25 cellular contexts compared by ENCODE assay signal in the genomic region with DNA sequence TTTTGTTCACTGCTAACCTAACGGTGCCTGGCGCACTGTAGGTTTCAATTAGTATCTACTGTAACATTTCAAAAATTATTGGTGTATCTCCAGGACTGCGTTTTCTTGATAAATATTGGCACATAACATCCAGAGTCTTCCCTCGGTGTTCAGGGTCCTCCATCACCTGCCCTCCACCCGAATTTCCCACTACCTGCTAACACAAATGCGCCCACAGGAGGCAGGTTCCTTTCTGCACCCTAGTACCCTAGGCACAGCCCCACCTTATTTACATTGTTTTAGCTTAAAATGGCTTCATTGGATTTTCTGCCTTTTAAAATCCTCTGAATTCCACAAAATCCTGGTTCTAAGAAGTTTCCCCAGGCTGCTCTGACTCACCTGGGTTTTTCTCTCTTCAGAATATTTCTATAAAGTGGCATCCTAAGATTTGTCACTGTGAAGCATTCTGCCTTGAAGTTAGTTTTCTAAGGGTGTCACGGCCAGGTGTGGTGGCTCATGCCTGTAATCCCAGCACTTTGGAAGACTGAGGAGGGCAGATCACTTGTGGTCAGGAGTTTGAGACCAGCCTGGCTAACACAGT. TPM values are rescaled to one million over a fixed set of nuclear protein-coding genes. Genes with fewer than 3 reads are reported as not detected.
DNase-seq lines count a peak whose midpoint lies in the region; TF ChIP-seq lines count a peak whose summit lies in the region.
"Had no signal": no experiment of that assay in that cellular context is flagged by ENCODE, and none has a peak within 500 bp of the region (broad histone marks: within the 10 kb centered on the region; RNA-seq: fewer than 3 reads in every experiment).

No MANE protein-coding gene starts in this region.

- BruUV-seq in PC-9 (replicated peaks; lab: Mats Ljungman, UMichigan), result no TSS peak

- DNase-seq in activated naive CD4-positive, alpha-beta T cell treated with anti-CD3 and anti-CD28 coated beads for 36 hours, result no peak
- peak; percentile 35 for DNase-seq in islet precursor cell
- DNase-seq in trophoblast cell, result peak; percentile 60 to 85
- DNase-seq in uterus, result no peak
- DNase-seq in PC-9, result no peak
- DNase-seq in activated CD4-positive, alpha-beta T cell treated with anti-CD3 and anti-CD28 coated beads, Interleukin-2, amount 50 U/mL, for 48 hours, result no peak
- DNase-seq: 8988T; ACHN; AML-193; BE2C; Caco-2; CD4-positive, alpha-beta memory T cell; DMS153; DND-41; EL; GDM1; GM23248; H7; HCEC 1CT had no signal

- peaks cover 100% of the 10 kb centered on the region for H3K4me1 ChIP-seq in DOHH2 (ENCODE audit: control insufficient read depth, low read length)
- peaks cover 0 to 5% of the 10 kb centered on the region in 2 experiments for H3K4me1 ChIP-seq in trophoblast cell (ENCODE audit: control insufficient read depth in 1 of 2, insufficient read depth in 2 of 2, low read length in 2 of 2)
- no peaks in the 10 kb centered on the region for H3K4me1 ChIP-seq in uterus
- H3K4me1 ChIP-seq in PC-9 (replicated peaks; ENCODE audit: insufficient read depth), result no peaks in the 10 kb centered on the region
- H3K4me1 ChIP-seq: BE2C, Caco-2 had no signal

- peaks cover 29% of the 10 kb centered on the region for H3K36me3 ChIP-seq in DOHH2 (ENCODE audit: control insufficient read depth, low read length)
- no peaks in the 10 kb centered on the region for H3K36me3 ChIP-seq in trophoblast cell (ENCODE audit: control insufficient read depth in 1 of 2, insufficient read depth in 2 of 2, low read length in 2 of 2)
- no peaks in the 10 kb centered on the region for H3K36me3 ChIP-seq in uterus
- H3K36me3 ChIP-seq in PC-9 (ENCODE audit: low read depth), result no peaks in the 10 kb centered on the region
- H3K36me3 ChIP-seq: BE2C had no signal

- TF ChIP-seq CTCF in DOHH2 (IDR thresholded peaks at IDR 0.05; ENCODE audit: low read depth, low read length, poor library complexity, severe bottlenecking) (no peak), uterus (IDR thresholded peaks at IDR 0.05) (no peak), PC-9 (conservative IDR thresholded peaks at IDR 0.05) (no peak)

- H3K14ac ChIP-seq in trophoblast cell (ENCODE audit: low read length), result no peak overlapping the region

- POLR2A ChIA-PET in PC-9 (lab: Charles Lee; ENCODE audit: unreplicated experiment), result no interaction called here

- H2AFZ ChIP-seq in trophoblast cell (ENCODE audit: insufficient read depth, low read length, poor library complexity) (no peak overlapping the region), PC-9 (no peak overlapping the region)
- H2AFZ ChIP-seq: GM23248 had no signal

- H4K20me1 ChIP-seq in DOHH2 (ENCODE audit: control insufficient read depth, insufficient read depth, low read depth, low read length), result no peaks in the 10 kb centered on the region
- H4K20me1 ChIP-seq in PC-9 (ENCODE audit: insufficient read depth), result no peaks in the 10 kb centered on the region

- H3K79me2 ChIP-seq in DOHH2 (ENCODE audit: control insufficient read depth, low read length), result peaks cover 46% of the 10 kb centered on the region
- H3K79me2 ChIP-seq in trophoblast cell (ENCODE audit: control insufficient read depth, insufficient read depth, low read length, poor library complexity), result no peaks in the 10 kb centered on the region
- H3K79me2 ChIP-seq in PC-9 (ENCODE audit: low read depth), result no peaks in the 10 kb centered on the region

- H3K4ac ChIP-seq in trophoblast cell (ENCODE audit: low read depth, low read length), result no peak overlapping the region

- H3K27ac Mint-ChIP-seq in activated naive CD4-positive, alpha-beta T cell treated with anti-CD3 and anti-CD28 coated beads, Interleukin-2, amount 50 U/mL, for 24 hours, result peak overlapping the region; percentile 46
- H3K27ac Mint-ChIP-seq in activated naive CD4-positive, alpha-beta T cell treated with anti-CD3 and anti-CD28 coated beads for 36 hours, result no peak overlapping the region
- H3K27ac Mint-ChIP-seq: CD4-positive, alpha-beta memory T cell had no signal

- H3K9ac ChIP-seq in trophoblast cell (ENCODE audit: low read length), result no peak overlapping the region
- H3K9ac ChIP-seq: BLaER1 treated with 17β-estradiol and CSF1 and Interleukin-3, amounts not matched to agents 10 nM and 100 nM; GM23248 had no signal

- no peaks in the 10 kb centered on the region for H3K9me2 ChIP-seq in DOHH2 (replicated peaks; ENCODE audit: control insufficient read depth, low read length)
- no peaks in the 10 kb centered on the region for H3K9me2 ChIP-seq in PC-9 (ENCODE audit: insufficient read depth)

- H4K91ac ChIP-seq in trophoblast cell (ENCODE audit: low read depth, low read length), result no peak overlapping the region

- H3F3A ChIP-seq in DOHH2 (ENCODE audit: control insufficient read depth, insufficient read depth) (peaks cover 23% of the 10 kb centered on the region), PC-9 (ENCODE audit: insufficient read depth, low read depth) (no peaks in the 10 kb centered on the region)

- H2AK5ac ChIP-seq in trophoblast cell (ENCODE audit: low read length), result no peak overlapping the region

- no peak for TF ChIP-seq POLR2A in uterus (IDR thresholded peaks at IDR 0.05)

- no peaks in the 10 kb centered on the region for H3K9me3 Mint-ChIP-seq in activated naive CD4-positive, alpha-beta T cell treated with anti-CD3 and anti-CD28 coated beads, Interleukin-2, amount 50 U/mL, for 24 hours
- H3K9me3 Mint-ChIP-seq in activated naive CD4-positive, alpha-beta T cell treated with anti-CD3 and anti-CD28 coated beads for 36 hours, result no peaks in the 10 kb centered on the region
- H3K9me3 Mint-ChIP-seq: CD4-positive, alpha-beta memory T cell had no signal

- H3K79me1 ChIP-seq in trophoblast cell (ENCODE audit: low read length), result no peaks in the 10 kb centered on the region

- no peak overlapping the region for H2BK5ac ChIP-seq in trophoblast cell (ENCODE audit: low read depth, low read length, poor library complexity)

- H3K27ac ChIP-seq in DOHH2 (ENCODE audit: low read depth, low read length) (peak overlapping the region; percentile 39; the same call in 1 of the 2 replicates), trophoblast cell (ENCODE audit: low read depth, low read length) (no peak overlapping the region), uterus (no peak overlapping the region), PC-9 (no peak overlapping the region)
- H3K27ac ChIP-seq: A549; BLaER1 treated with 17β-estradiol and CSF1 and Interleukin-3, amounts not matched to agents 10 nM and 100 nM; GM23248 had no signal

- H2BK12ac ChIP-seq in trophoblast cell (ENCODE audit: low read length), result no peak overlapping the region

- no peak overlapping the region for H3K4me3 ChIP-seq in DOHH2 (ENCODE audit: low read length)
- no peak overlapping the region for H3K4me3 ChIP-seq in trophoblast cell (ENCODE audit: low read depth, low read length)
- H3K4me3 ChIP-seq in uterus, result no peak overlapping the region
- H3K4me3 ChIP-seq in PC-9, result no peak overlapping the region
- H3K4me3 ChIP-seq: A549; BLaER1 treated with 17β-estradiol and CSF1 and Interleukin-3, amounts not matched to agents 10 nM and 100 nM; GM12878; GM23248 had no signal

- CTCF ChIA-PET in activated naive CD4-positive, alpha-beta T cell treated with anti-CD3 and anti-CD28 coated beads for 36 hours (lab: Charles Lee), result no interaction called here
- CTCF ChIA-PET in PC-9 (lab: Charles Lee), result no interaction called here

- H2BK120ac ChIP-seq in trophoblast cell (ENCODE audit: insufficient read depth, low read length, poor library complexity), result no peak overlapping the region

- H3K27me3 ChIP-seq in DOHH2 (ENCODE audit: control insufficient read depth, low read length) (no peaks in the 10 kb centered on the region), trophoblast cell (ENCODE audit: insufficient read depth, low read length) (no peaks in the 10 kb centered on the region), uterus (no peaks in the 10 kb centered on the region), PC-9 (ENCODE audit: insufficient read depth, low read depth) (no peaks in the 10 kb centered on the region)
- H3K27me3 ChIP-seq: BLaER1 treated with 17β-estradiol and CSF1 and Interleukin-3, amounts not matched to agents 10 nM and 100 nM had no signal

- no peaks in the 10 kb centered on the region for H3K9me3 ChIP-seq in DOHH2 (ENCODE audit: control insufficient read depth, insufficient read depth, low read length)
- no peaks in the 10 kb centered on the region for H3K9me3 ChIP-seq in trophoblast cell (ENCODE audit: insufficient read depth, low read depth, low read length)
- no peaks in the 10 kb centered on the region for H3K9me3 ChIP-seq in uterus
- no peaks in the 10 kb centered on the region for H3K9me3 ChIP-seq in PC-9 (ENCODE audit: insufficient read depth, low read depth)
- H3K9me3 ChIP-seq: A549, BE2C, Caco-2 had no signal

- no peak overlapping the region for H3K4me3 Mint-ChIP-seq in activated naive CD4-positive, alpha-beta T cell treated with anti-CD3 and anti-CD28 coated beads, Interleukin-2, amount 50 U/mL, for 24 hours
- no peak overlapping the region for H3K4me3 Mint-ChIP-seq in activated naive CD4-positive, alpha-beta T cell treated with anti-CD3 and anti-CD28 coated beads for 36 hours
- H3K4me3 Mint-ChIP-seq: CD14-positive monocyte; CD4-positive, alpha-beta memory T cell had no signal

- peaks cover 13% of the 10 kb centered on the region for H3K36me3 Mint-ChIP-seq in activated naive CD4-positive, alpha-beta T cell treated with anti-CD3 and anti-CD28 coated beads, Interleukin-2, amount 50 U/mL, for 24 hours
- H3K36me3 Mint-ChIP-seq in activated naive CD4-positive, alpha-beta T cell treated with anti-CD3 and anti-CD28 coated beads for 36 hours (ENCODE audit: low read depth), result peaks cover 29% of the 10 kb centered on the region
- H3K36me3 Mint-ChIP-seq: CD4-positive, alpha-beta memory T cell had no signal

- H3K4me2 ChIP-seq in DOHH2 (ENCODE audit: low read length) (no peak overlapping the region), trophoblast cell (ENCODE audit: low read length) (no peak overlapping the region), PC-9 (no peak overlapping the region)
- H3K4me2 ChIP-seq: A549 had no signal

- intact Hi-C loops in activated naive CD4-positive, alpha-beta T cell treated with anti-CD3 and anti-CD28 coated beads for 36 hours (cut with micrococcal nuclease), result no loop called here
- intact Hi-C loops in uterus (cut with DNase I; ENCODE audit: low total_unique reads), result no loop called here
- intact Hi-C loops in PC-9 (cut with micrococcal nuclease; ENCODE audit: unreplicated experiment), result no loop called here

- no CpG with 5 or more reads among the region's 7 CpGs for WGBS in trophoblast cell (ENCODE audit: extremely low coverage, insufficient coverage, insufficient read length)

- no peak overlapping the region for H4K12ac ChIP-seq in trophoblast cell (ENCODE audit: low read depth, low read length)

- H3K4me1 Mint-ChIP-seq in activated naive CD4-positive, alpha-beta T cell treated with anti-CD3 and anti-CD28 coated beads, Interleukin-2, amount 50 U/mL, for 24 hours, result peaks cover 17% of the 10 kb centered on the region
- peaks cover 27% of the 10 kb centered on the region for H3K4me1 Mint-ChIP-seq in activated naive CD4-positive, alpha-beta T cell treated with anti-CD3 and anti-CD28 coated beads for 36 hours (ENCODE audit: low read depth)

- no peak overlapping the region for H3K18ac ChIP-seq in trophoblast cell (ENCODE audit: low read length)

- no peaks in the 10 kb centered on the region for H3K27me3 Mint-ChIP-seq in activated naive CD4-positive, alpha-beta T cell treated with anti-CD3 and anti-CD28 coated beads, Interleukin-2, amount 50 U/mL, for 24 hours
- no peaks in the 10 kb centered on the region for H3K27me3 Mint-ChIP-seq in activated naive CD4-positive, alpha-beta T cell treated with anti-CD3 and anti-CD28 coated beads for 36 hours (ENCODE audit: low read depth)

- H3K23ac ChIP-seq in trophoblast cell (ENCODE audit: low read length), result no peak overlapping the region

- H4K8ac ChIP-seq in trophoblast cell (ENCODE audit: low read depth, low read length), result no peak overlapping the region

RNA-seq across cellular contexts. Expression of gene CPM, which starts 38.6 kb away (rescaled TPM):
- total RNA-seq in activated naive CD4-positive, alpha-beta T cell treated with anti-CD3 and anti-CD28 coated beads for 36 hours, result 10 to 100 TPM; 50.5 to 55.1 TPM
- polyA plus RNA-seq in trophoblast cell (2013), result 133 and 138 TPM in 2 replicates
- 10 to 100 TPM in 2 of 4 donors, 1 to 10 TPM in 2; 4.4 to 20.0 (median 10.7) TPM for total RNA-seq in uterus
- 4.2 and 4.6 TPM in 2 replicates for total RNA-seq in PC-9 (2021)

Comparison
In these comparisons a context has a peak if more than half of its experiments do, and no peak if none do; other contexts are left out.
1. DNase-seq: peak in islet precursor cell (single experiment) and trophoblast cell (2 of 2); none in activated naive CD4-positive, alpha-beta T cell treated with anti-CD3 and anti-CD28 coated beads for 36 hours (single experiment), uterus (0 of 2), PC-9 (0 of 2) and activated CD4-positive, alpha-beta T cell treated with anti-CD3 and anti-CD28 coated beads, Interleukin-2, amount 50 U/mL, for 48 hours (0 of 2).